ENCODE assay signal across 8 cellular contexts in the genomic region with DNA sequence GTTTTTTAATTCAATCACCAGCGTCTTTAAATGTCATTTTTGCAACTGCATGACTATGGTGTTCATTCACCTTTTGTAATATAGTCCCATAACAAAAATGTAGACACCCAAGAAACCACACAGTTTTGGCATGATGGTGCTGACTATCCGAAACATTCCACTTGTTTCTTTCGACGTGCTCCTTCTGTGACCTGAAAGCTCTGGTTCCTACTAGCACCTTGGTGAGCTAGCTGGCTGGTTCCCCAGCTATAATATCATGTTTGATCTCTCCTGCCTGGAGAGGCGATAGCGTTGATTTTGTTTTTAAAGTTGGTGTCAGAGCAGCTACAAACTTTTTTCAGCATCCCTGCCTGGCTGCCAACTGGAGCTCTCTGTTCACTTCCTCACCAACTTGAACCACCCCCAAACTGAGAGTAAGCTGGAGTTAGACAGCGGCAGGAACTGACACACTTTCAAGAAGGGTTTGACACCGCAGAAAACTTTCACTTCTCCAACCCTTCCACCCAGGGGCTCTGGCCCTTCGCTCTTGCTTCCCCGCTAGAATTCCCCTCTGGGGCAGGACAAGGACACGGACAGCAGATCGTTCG. TPM values are rescaled to one million over a fixed set of nuclear protein-coding genes. Genes with fewer than 3 reads are reported as not detected.
A peak's percentile ranks its signal among the peaks of the same experiment; 100 is the strongest.
DNase-seq lines count a peak whose midpoint lies in the region; TF ChIP-seq lines count a peak whose summit lies in the region.

No MANE protein-coding gene starts in this region.

- H3K27ac Mint-ChIP-seq in T-helper 2 cell treated with Interferon-gamma antibody and Interleukin-4, amounts not matched to agents 5 μg/mL and 100 μg/mL, for 36 hours: peak overlapping the region; percentile 100

- in situ Hi-C loops in GM23248 (cut with MboI): no loop called here
- in situ Hi-C loops in brain microvascular endothelial cell (cut with HindIII; ENCODE audit: low pct_ligation_motif_present, low sequenced_read_pairs): no loop called here

- H3K27me3 ChIP-seq in GM23248 (replicated peaks; ENCODE audit: insufficient read depth): no peaks in the 10 kb centered on the region
- H3K27me3 ChIP-seq in brain microvascular endothelial cell (replicated peaks): no peaks in the 10 kb centered on the region
- H3K27me3 ChIP-seq in spleen (replicated peaks in 1 of 7): no peaks in the 10 kb centered on the region

- peaks cover 26% of the 10 kb centered on the region for H3F3A ChIP-seq in GM23248 (ENCODE audit: insufficient read depth)

- DNase-seq in GM10266 (ENCODE audit: extremely low spot score) (peak; percentile 77), GM23248 (peak; percentile 83), brain microvascular endothelial cell (peak; percentile 58), iPS-NIHi11 (ENCODE audit: low spot score) (peak; percentile 16), spleen (no peak), middle frontal gyrus (ENCODE audit: extremely low spot score, low spot score) (no peak)
- peak; percentile 71 for DNase-seq in T-helper 2 cell treated with Interferon-gamma antibody and Interleukin-4, amounts not matched to agents 5 μg/mL and 100 μg/mL, for 36 hours (ENCODE audit: low spot score)

- no peaks in the 10 kb centered on the region for H4K20me1 ChIP-seq in GM23248 (ENCODE audit: insufficient read depth)

- peaks cover 7% of the 10 kb centered on the region for H3K36me3 Mint-ChIP-seq in T-helper 2 cell treated with Interferon-gamma antibody and Interleukin-4, amounts not matched to agents 5 μg/mL and 100 μg/mL, for 36 hours (ENCODE audit: low read depth)

- no peaks in the 10 kb centered on the region for H3K9me3 Mint-ChIP-seq in T-helper 2 cell treated with Interferon-gamma antibody and Interleukin-4, amounts not matched to agents 5 μg/mL and 100 μg/mL, for 36 hours

- peak in 1 of 3 donors; percentile 66 for TF ChIP-seq POLR2A in spleen (IDR thresholded peaks at IDR 0.05)

- H3K4me3 ChIP-seq in GM23248 (peak overlapping the region; percentile 98), brain microvascular endothelial cell (ENCODE audit: low read depth, low read length) (peak overlapping the region; percentile 86), spleen (peak overlapping the region; percentile 69 to 97 (median 86))

- H3K4me3 Mint-ChIP-seq in T-helper 2 cell treated with Interferon-gamma antibody and Interleukin-4, amounts not matched to agents 5 μg/mL and 100 μg/mL, for 36 hours: peak overlapping the region; percentile 98

- intact Hi-C loops in spleen (cut with DNase I; ENCODE audit: low total_unique reads): loop anchor here (5.0 kb wide), 1 partner anchor 157 kb away; the partner anchor contains the start of gene TP53I3

- H3K27ac ChIP-seq in GM23248 (peak overlapping the region; percentile 96), KOPT-K1 (ENCODE audit: low read depth, low read length, poor library complexity, severe bottlenecking) (peak overlapping the region; percentile 96), brain microvascular endothelial cell (peak overlapping the region; percentile 98), spleen (peak overlapping the region; percentile 91 to 100 (median 98))

- WGBS in GM23248 (ENCODE audit: low coverage in 1 of 2, low lambda C conversion rate in 2 of 2, missing lambda C conversion rate in 2 of 2), 2 experiments: 0 to 2% methylated on average over 13 of the region's 13 CpGs
- 1% methylated on average over 13 of the region's 13 CpGs for WGBS in spleen, 5 donors

- peak overlapping the region; percentile 95 for H3K4me2 ChIP-seq in GM23248 (ENCODE audit: unreplicated experiment)

- H3K9me2 ChIP-seq in GM23248 (ENCODE audit: insufficient read depth): no peaks in the 10 kb centered on the region

- H3K9ac ChIP-seq in GM23248: peak overlapping the region; percentile 97

- H3K9me3 ChIP-seq in GM23248 (ENCODE audit: low read depth): no peaks in the 10 kb centered on the region
- no peaks in the 10 kb centered on the region for H3K9me3 ChIP-seq in KOPT-K1 (ENCODE audit: insufficient read depth, low read length, poor library complexity, severe bottlenecking)
- no peaks in the 10 kb centered on the region for H3K9me3 ChIP-seq in spleen

- peaks cover 22% of the 10 kb centered on the region for H3K4me1 ChIP-seq in GM23248 (ENCODE audit: insufficient read depth)
- H3K4me1 ChIP-seq in spleen: peaks cover 24 to 77% (median 49%) of the 10 kb centered on the region in 6 donors

- H3K36me3 ChIP-seq in GM23248 (ENCODE audit: low read depth) (no peaks in the 10 kb centered on the region), KOPT-K1 (ENCODE audit: insufficient read depth, low read length) (no peaks in the 10 kb centered on the region; the same call in 1 of the 2 replicates), brain microvascular endothelial cell (replicated peaks) (no peaks in the 10 kb centered on the region), spleen (peaks cover 0 to 5% (median 0%) of the 10 kb centered on the region in 6 donors)

- H3K79me2 ChIP-seq in GM23248 (ENCODE audit: insufficient read depth): peaks cover 83% of the 10 kb centered on the region

- H2AFZ ChIP-seq in GM23248: peak overlapping the region; percentile 92

- H3K27me3 Mint-ChIP-seq in T-helper 2 cell treated with Interferon-gamma antibody and Interleukin-4, amounts not matched to agents 5 μg/mL and 100 μg/mL, for 36 hours (ENCODE audit: low read depth): no peaks in the 10 kb centered on the region

- TF ChIP-seq CTCF in GM10266 (IDR thresholded peaks at IDR 0.05; ENCODE audit: control insufficient read depth, insufficient read depth, low read depth, missing control alignments) (no peak), brain microvascular endothelial cell (IDR thresholded peaks at IDR 0.05; ENCODE audit: low read depth, low read length, missing control alignments) (no peak), spleen (IDR thresholded peaks at IDR 0.05 in 8 of 11, conservative IDR thresholded peaks at IDR 0.05 in 3 of 11) (no peak)

- peaks cover 22% of the 10 kb centered on the region for H3K4me1 Mint-ChIP-seq in T-helper 2 cell treated with Interferon-gamma antibody and Interleukin-4, amounts not matched to agents 5 μg/mL and 100 μg/mL, for 36 hours (ENCODE audit: low read depth)

RNA-seq across cellular contexts. Expression of gene ATAD2B, which starts 1.1 kb away (rescaled TPM):
- total RNA-seq in GM23248 (2014; rRNA removed; shearing (Covaris generic)): 6.7 and 10.9 TPM in 2 replicates
- polyA plus RNA-seq in GM23248 (2016; fragmentation: Nextera tagmentation; extraction: Ambion mirVana) (4.1 and 4.8 TPM in 2 replicates), spleen (1 to 10 TPM; 4.4 to 4.8 (median 4.5) TPM)
- 10 to 100 TPM; 33.4 to 61.2 (median 37.9) TPM for total RNA-seq in spleen

RNA-seq across cellular contexts. Expression of gene UBXN2A, which starts 14.5 kb away (rescaled TPM):
- total RNA-seq in GM23248 (2014; rRNA removed; shearing (Covaris generic)): 11.9 and 17.2 TPM in 2 replicates
- 16.3 and 18.0 TPM in 2 replicates for polyA plus RNA-seq in GM23248 (2016; fragmentation: Nextera tagmentation; extraction: Ambion mirVana)
- total RNA-seq in spleen: 10 to 100 TPM in 1 of 7 donors, 1 to 10 TPM in 6; 8.2 to 12.4 (median 9.2) TPM
- polyA plus RNA-seq in spleen: 1 to 10 TPM; 4.3 to 6.6 (median 4.4) TPM

Comparison
In these comparisons a context has a peak if more than half of its experiments do, and no peak if none do; other contexts are left out.
1. DNase-seq: peak in GM10266 (single experiment), GM23248 (single experiment), T-helper 2 cell treated with Interferon-gamma antibody and Interleukin-4, amounts not matched to agents 5 μg/mL and 100 μg/mL, for 36 hours (single experiment), brain microvascular endothelial cell (single experiment) and iPS-NIHi11 (single experiment); none in spleen (single experiment) and middle frontal gyrus (single experiment).
2. Peak in every context shown above with its lines, with median percentiles within 50 percentile points of each other: H3K27ac ChIP-seq and H3K4me3 ChIP-seq.